In genomic region chr1:222589462-222590302, GRCh38 we compare ENCODE assay signal across 8 cellular contexts. TPM values are rescaled to one million over a fixed set of nuclear protein-coding genes. Genes with fewer than 3 reads are reported as not detected.
A peak's percentile ranks its signal among the peaks of the same experiment; 100 is the strongest.
DNase-seq lines count a peak whose midpoint lies in the region; TF ChIP-seq lines count a peak whose summit lies in the region.

Gene TAF1A, minus strand, starts transcription at chr1:222589933.

- DNase-seq in ELF-1 (ENCODE audit: low read depth, low spot score) (peak; percentile 90), GOT3 (lab: John Stamatoyannopoulos, UW) (peak; percentile 37), LHCN-M2 (ENCODE audit: low read depth) (peak; percentile 76), SHP77 (lab: John Stamatoyannopoulos, UW) (peak; percentile 85 to 92), fibroblast of the aortic adventitia (ENCODE audit: low read depth) (peak; percentile 80)
- DNase-seq in activated T-helper 9 cell treated with anti-CD3 and anti-CD28 coated beads, Interleukin-2, amount 50 U/mL, for 16 hours (ENCODE audit: low read depth) = peak; percentile 77

- TF ChIP-seq CTCF in fibroblast of the aortic adventitia (IDR thresholded peaks at IDR 0.05; ENCODE audit: insufficient read depth, low read length) = no peak
- no peak for TF ChIP-seq CTCF in nephron (IDR thresholded peaks at IDR 0.05; ENCODE audit: unreplicated experiment in 3 of 3)

- peak within 1 kb of the TSS; percentile 97 for H3K27ac Mint-ChIP-seq in nephron
- H3K27ac Mint-ChIP-seq in stimulated activated naive CD8-positive, alpha-beta T cell treated with anti-CD3 and anti-CD28 coated beads, Interleukin-15, Interleukin-2, amounts not matched to agents 100 ng/mL and 50 ng/mL, for 24 hours = peak within 1 kb of the TSS; percentile 95

- H3K36me3 Mint-ChIP-seq in nephron (ENCODE audit: low read depth) = peaks cover 27% of the 10 kb centered on the region
- peaks cover 43% of the 10 kb centered on the region for H3K36me3 Mint-ChIP-seq in stimulated activated naive CD8-positive, alpha-beta T cell treated with anti-CD3 and anti-CD28 coated beads, Interleukin-15, Interleukin-2, amounts not matched to agents 100 ng/mL and 50 ng/mL, for 24 hours (ENCODE audit: low read depth)

- H3K9me3 Mint-ChIP-seq in nephron = no peaks in the 10 kb centered on the region
- no peaks in the 10 kb centered on the region for H3K9me3 Mint-ChIP-seq in stimulated activated naive CD8-positive, alpha-beta T cell treated with anti-CD3 and anti-CD28 coated beads, Interleukin-15, Interleukin-2, amounts not matched to agents 100 ng/mL and 50 ng/mL, for 24 hours

- peak within 1 kb of the TSS; percentile 89 to 98 (median 98) for H3K4me3 Mint-ChIP-seq in nephron
- peak within 1 kb of the TSS; percentile 97 for H3K4me3 Mint-ChIP-seq in stimulated activated naive CD8-positive, alpha-beta T cell treated with anti-CD3 and anti-CD28 coated beads, Interleukin-15, Interleukin-2, amounts not matched to agents 100 ng/mL and 50 ng/mL, for 24 hours

- peaks cover 35% of the 10 kb centered on the region for H3K4me1 Mint-ChIP-seq in nephron
- peaks cover 54% of the 10 kb centered on the region for H3K4me1 Mint-ChIP-seq in stimulated activated naive CD8-positive, alpha-beta T cell treated with anti-CD3 and anti-CD28 coated beads, Interleukin-15, Interleukin-2, amounts not matched to agents 100 ng/mL and 50 ng/mL, for 24 hours (ENCODE audit: low read depth)

- H3K27me3 Mint-ChIP-seq in nephron (ENCODE audit: low read depth) = no peaks in the 10 kb centered on the region
- H3K27me3 Mint-ChIP-seq in stimulated activated naive CD8-positive, alpha-beta T cell treated with anti-CD3 and anti-CD28 coated beads, Interleukin-15, Interleukin-2, amounts not matched to agents 100 ng/mL and 50 ng/mL, for 24 hours = no peaks in the 10 kb centered on the region

- peak within 1 kb of the TSS; percentile 73 for H3K4me3 ChIP-seq in fibroblast of the aortic adventitia (ENCODE audit: low read depth, low read length)

RNA-seq across cellular contexts. Expression of gene TAF1A, which starts in this region (rescaled TPM):
- 15.7 and 23.0 TPM in 2 replicates for total RNA-seq in LHCN-M2 (2014; rRNA removed)
- polyA plus RNA-seq in LHCN-M2 (2012) = 3.7 TPM
- 11.8 and 16.5 TPM in 2 replicates for total RNA-seq in fibroblast of the aortic adventitia (ENCODE audit: low replicate concordance)

Comparison
In these comparisons a context has a peak if more than half of its experiments do, and no peak if none do; other contexts are left out.
1. Peak in every context shown above with its lines: DNase-seq and H3K4me3 ChIP-seq.
2. DNase-seq: peak in every context shown above with its lines; median percentile 90 in ELF-1; 88 in SHP77; 80 in fibroblast of the aortic adventitia; 77 in activated T-helper 9 cell treated with anti-CD3 and anti-CD28 coated beads, Interleukin-2, amount 50 U/mL, for 16 hours; 76 in LHCN-M2; 37 in GOT3.